In genomic region chr17:81253358-81254131, GRCh38 we compare ENCODE assay signal across 8 cellular contexts. TPM values are rescaled to one million over a fixed set of nuclear protein-coding genes. Genes with fewer than 3 reads are reported as not detected.
A peak's percentile ranks its signal among the peaks of the same experiment; 100 is the strongest.
DNase-seq lines count a peak whose midpoint lies in the region; ATAC-seq, FAIRE-seq and TF ChIP-seq lines count a peak whose summit lies in the region.

No MANE protein-coding gene starts in this region.

- H3K4me1 ChIP-seq in PC-9 (replicated peaks; ENCODE audit: insufficient read depth) = no peaks in the 10 kb centered on the region
- H3K4me1 ChIP-seq in prostate gland (replicated peaks) = peaks cover 7% of the 10 kb centered on the region

- no peak overlapping the region for H2AFZ ChIP-seq in PC-9

- H3K27me3 ChIP-seq in PC-9 (ENCODE audit: insufficient read depth, low read depth) (no peaks in the 10 kb centered on the region), prostate gland (replicated peaks; ENCODE audit: insufficient read depth) (no peaks in the 10 kb centered on the region)

- H3K4me3 ChIP-seq in PC-9 (no peak overlapping the region), prostate gland (no peak overlapping the region)

- in situ Hi-C loops in ACHN (cut with HindIII; ENCODE audit: low pct_ligation_motif_present, low pct_unique_long_range_greater_than_20kb, low sequenced_read_pairs) = no loop called here

- no peaks in the 10 kb centered on the region for H3K79me2 ChIP-seq in PC-9 (ENCODE audit: low read depth)

- WGBS in prostate gland = 61% methylated on average over 19 of the region's 19 CpGs

- intact Hi-C loops in PC-9 (cut with micrococcal nuclease; ENCODE audit: unreplicated experiment) (loop anchor here (1.0 to 5.0 kb wide), 3 partner anchors 144 to 348 kb away; partner anchors contain the start of gene BAHCC1), prostate gland (cut with DNase I) (loop anchor here (1.0 to 5.0 kb wide), 3 partner anchors 39 to 349 kb away; no protein-coding TSS in a partner anchor)

- no peaks in the 10 kb centered on the region for H3K9me2 ChIP-seq in PC-9 (ENCODE audit: insufficient read depth)

- POLR2A ChIA-PET in PC-9 (lab: Charles Lee; ENCODE audit: unreplicated experiment) = interaction anchor here (0.6 kb wide), 1 partner anchor 262 kb away, joined by 3 read pairs; no protein-coding TSS in a partner anchor

- no peak for TF ChIP-seq POLR2A in prostate gland (IDR thresholded peaks at IDR 0.05)

- no peak for FAIRE-seq in frontal cortex (lab: Jason Lieb, UNC)

- H3K4me2 ChIP-seq in PC-9 = no peak overlapping the region

- no peak for ATAC-seq in GM21381 (IDR thresholded peaks at IDR 0.05; ENCODE audit: unreplicated experiment)

- BruUV-seq in PC-9 (replicated peaks; lab: Mats Ljungman, UMichigan) = no TSS peak

- H3K9me3 ChIP-seq in PC-9 (ENCODE audit: insufficient read depth, low read depth) = no peaks in the 10 kb centered on the region
- no peaks in the 10 kb centered on the region for H3K9me3 ChIP-seq in prostate gland

- peak; percentile 79 for TF ChIP-seq CTCF in PC-9 (conservative IDR thresholded peaks at IDR 0.05)
- peak; percentile 76 to 93 (median 88) for TF ChIP-seq CTCF in prostate gland (IDR thresholded peaks at IDR 0.05)

- no peaks in the 10 kb centered on the region; the same call in 1 of the 2 replicates for H3F3A ChIP-seq in PC-9 (ENCODE audit: insufficient read depth, low read depth)

- H4K20me1 ChIP-seq in PC-9 (ENCODE audit: insufficient read depth) = no peaks in the 10 kb centered on the region; the same call in 1 of the 2 replicates

- CTCF ChIA-PET in PC-9 (lab: Charles Lee) = interaction anchor here (0.6 kb wide), 1 partner anchor 176 kb away, joined by 5 read pairs; no protein-coding TSS in a partner anchor

- H3K27ac ChIP-seq in PC-9 (no peak overlapping the region), prostate gland (no peak overlapping the region)

- DNase-seq in ACHN (peak; percentile 35), GM19238 (ENCODE audit: insufficient read length, low spot score) (peak; percentile 65), PC-9 (peak in 1 of 2 experiments; percentile 51), frontal cortex (ENCODE audit: low spot score in 2 of 2) (peak; percentile 74 to 77), prostate gland (ENCODE audit: low spot score) (peak; percentile 37), MV-4-11 (lab: John Stamatoyannopoulos, UW) (no peak)
- peak; percentile 30 for DNase-seq in activated T-helper 9 cell treated with anti-CD3 and anti-CD28 coated beads, Interleukin-2, amount 50 U/mL, for 16 hours (ENCODE audit: low read depth)

- H3K36me3 ChIP-seq in PC-9 (ENCODE audit: low read depth) (no peaks in the 10 kb centered on the region), prostate gland (peaks cover 3 to 5% of the 10 kb centered on the region in 2 donors)

RNA-seq across cellular contexts. Expression of gene NDUFAF8, which starts 14.4 kb away (rescaled TPM):
- total RNA-seq in PC-9 (2021) (53.3 and 64.2 TPM in 2 replicates), frontal cortex (5.7 TPM), prostate gland (10 to 100 TPM; 27.4 to 43.1 TPM)

RNA-seq across cellular contexts. Expression of gene TEPSIN, which starts 14.7 kb away (rescaled TPM):
- 35.0 and 36.8 TPM in 2 replicates for total RNA-seq in PC-9 (2021)
- 7.3 TPM for total RNA-seq in frontal cortex
- total RNA-seq in prostate gland = 10 to 100 TPM; 35.6 to 81.5 TPM

RNA-seq across cellular contexts. Expression of gene CEP131, which starts 30.8 kb away (rescaled TPM):
- 24.4 and 33.4 TPM in 2 replicates for total RNA-seq in PC-9 (2021)
- total RNA-seq in frontal cortex = 13.0 TPM
- total RNA-seq in prostate gland = 10 to 100 TPM in 1 of 2 donors, 1 to 10 TPM in 1; 7.1 to 24.0 TPM

RNA-seq across cellular contexts. Expression of gene SLC38A10, which starts 41.6 kb away (rescaled TPM):
- total RNA-seq in PC-9 (2021) (127 and 130 TPM in 2 replicates), frontal cortex (13.9 TPM), prostate gland (100 to 1,000 TPM; 104 to 167 TPM)
